Comparison of ENCODE assay signal across 10 cellular contexts in the genomic region with DNA sequence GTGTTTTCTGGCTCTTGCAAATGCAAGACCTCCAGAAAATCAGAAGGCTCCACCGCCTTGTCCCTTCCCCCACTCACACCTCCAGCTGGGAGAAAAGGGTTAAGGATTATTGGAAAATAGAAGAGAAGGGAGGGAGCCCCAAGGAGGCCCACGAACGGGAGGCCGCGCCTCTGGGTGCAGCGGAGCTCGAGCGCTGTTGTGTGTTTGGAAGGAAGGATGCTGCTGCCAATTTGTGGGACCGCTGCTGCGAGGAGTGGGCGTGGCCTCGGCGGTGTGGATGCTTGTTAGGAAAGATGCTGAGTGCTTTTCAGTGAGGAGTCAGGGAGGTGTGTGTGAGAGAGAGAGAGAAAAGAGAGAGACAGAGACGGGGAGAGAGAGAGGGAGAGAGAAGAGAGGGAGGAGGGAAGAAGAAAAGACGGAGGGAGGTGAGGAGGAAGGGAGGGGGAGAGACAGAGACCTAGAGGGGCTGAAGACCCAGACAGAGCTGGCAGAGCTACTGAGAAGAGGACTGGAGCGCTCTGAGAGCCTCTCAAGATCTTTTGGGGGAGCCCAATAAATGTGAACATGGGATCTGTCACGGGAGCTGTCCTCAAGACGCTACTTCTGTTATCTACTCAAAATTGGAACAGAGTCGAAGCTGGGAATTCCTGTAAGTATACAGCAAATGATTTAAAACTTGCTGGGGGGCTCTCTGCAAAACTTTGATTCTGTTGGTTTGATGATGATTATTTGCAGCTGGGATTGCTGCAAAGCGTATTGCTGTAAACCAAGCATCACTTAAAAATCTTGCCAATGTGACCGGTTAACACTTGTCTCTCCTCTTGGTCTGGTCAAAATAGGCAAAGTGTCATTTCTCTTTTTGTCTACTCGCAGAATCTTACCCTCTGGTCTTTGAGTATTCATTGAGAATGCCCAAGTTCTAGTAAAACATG.
DNase-seq lines count a peak whose midpoint lies in the region; TF ChIP-seq lines count a peak whose summit lies in the region.
"Had no signal": no experiment of that assay in that cellular context is flagged by ENCODE, and none has a peak within 500 bp of the region (broad histone marks: within the 10 kb centered on the region; RNA-seq: fewer than 3 reads in every experiment).

A gene (plus strand): TSS at position 303 of the 932 bp plus-strand sequence. CDS start 262 bp downstream, at position 565.

- H3K4me3 ChIP-seq in WERI-Rb-1 (ENCODE audit: low read depth, low read length) (no peak within 1 kb of the TSS), iPS-15b (ENCODE audit: low read depth, low read length) (peak within 1 kb of the TSS; percentile 24)

- H3K9ac ChIP-seq in iPS-15b (ENCODE audit: low read depth, low read length), result no peak within 1 kb of the TSS

- no peak within 1 kb of the TSS for H3K27ac ChIP-seq in WERI-Rb-1
- H3K27ac ChIP-seq: 22Rv1 had no signal

- H3K4me1 ChIP-seq in iPS-15b (ENCODE audit: control insufficient read depth, insufficient read depth, low read length), result no peaks in the 10 kb centered on the region

- H3K27me3 ChIP-seq in WERI-Rb-1 (ENCODE audit: insufficient read depth, low read depth, severe bottlenecking), result no peaks in the 10 kb centered on the region
- peaks cover 20% of the 10 kb centered on the region for H3K27me3 ChIP-seq in iPS-15b (ENCODE audit: control insufficient read depth, insufficient read depth, low read length)

- no peaks in the 10 kb centered on the region for H3K36me3 ChIP-seq in WERI-Rb-1
- no peaks in the 10 kb centered on the region for H3K36me3 ChIP-seq in iPS-15b (ENCODE audit: control insufficient read depth, insufficient read depth, low read length)

- TF ChIP-seq CTCF in WERI-Rb-1 (IDR thresholded peaks at IDR 0.05; ENCODE audit: low read depth, low read length), result no peak

- H3K9me3 ChIP-seq in WERI-Rb-1 (ENCODE audit: severe bottlenecking), result no peaks in the 10 kb centered on the region
- no peaks in the 10 kb centered on the region for H3K9me3 ChIP-seq in iPS-15b (ENCODE audit: control insufficient read depth, insufficient read depth, low read length)

- peak; percentile 47 for DNase-seq in DMS 273 (lab: John Stamatoyannopoulos, UW; ENCODE audit: unreplicated experiment)
- DNase-seq in DMS 273 treated with DMSO at 0.1 percent for 48 hours (lab: John Stamatoyannopoulos, UW), result no peak
- DNase-seq in WERI-Rb-1, result peak; percentile 6
- peak; percentile 80 for DNase-seq in putamen (ENCODE audit: low spot score)
- DNase-seq in germinal center (ENCODE audit: low spot score), result no peak
- no peak for DNase-seq in cortex of kidney (lab: John Stamatoyannopoulos, UW)
- DNase-seq in stimulated activated CD4-positive, alpha-beta T cell treated with anti-CD3 and anti-CD28 coated beads, Interleukin-1b, Interleukin-23, amount 100 ng/mL, for 48 hours, result no peak
- DNase-seq: NCI-H2029 treated with DMSO at 0.1 percent for 48 hours had no signal

Comparison
In these comparisons a context has a peak if more than half of its experiments do, and no peak if none do; other contexts are left out.
1. DNase-seq: peak in DMS 273 (single experiment), WERI-Rb-1 (single experiment) and putamen (single experiment); none in DMS 273 treated with DMSO at 0.1 percent for 48 hours (single experiment), germinal center (single experiment), cortex of kidney (single experiment) and stimulated activated CD4-positive, alpha-beta T cell treated with anti-CD3 and anti-CD28 coated beads, Interleukin-1b, Interleukin-23, amount 100 ng/mL, for 48 hours (single experiment).